23 cellular contexts compared by ENCODE assay signal in the genomic region with DNA sequence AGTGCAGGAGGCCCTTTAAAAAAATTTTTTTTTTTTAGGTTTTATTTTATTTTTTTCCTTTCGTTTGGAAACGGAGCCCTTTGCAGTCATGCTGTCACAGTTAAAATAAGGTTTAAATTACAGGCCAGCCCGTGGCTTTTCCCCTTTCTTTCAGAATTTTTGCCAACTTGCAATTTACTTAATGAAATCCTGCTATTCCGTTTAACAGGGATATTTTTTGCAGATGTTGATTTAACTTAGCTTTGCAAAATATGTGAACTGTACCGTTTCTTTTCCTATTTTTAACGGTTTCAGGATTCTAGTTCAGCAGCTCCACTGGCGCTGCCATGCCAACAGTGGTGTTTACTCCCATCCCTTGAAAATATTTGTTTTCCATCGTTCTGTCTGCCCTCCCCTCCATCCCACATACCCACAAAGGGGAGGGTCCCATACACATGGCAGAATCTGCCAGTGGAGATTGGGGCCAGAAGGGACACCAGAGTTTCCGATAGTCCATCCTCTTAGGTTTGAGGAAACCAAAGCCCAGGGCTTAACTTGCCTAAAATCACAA. TPM values are rescaled to one million over a fixed set of nuclear protein-coding genes. Genes with fewer than 3 reads are reported as not detected.
DNase-seq lines count a peak whose midpoint lies in the region; ATAC-seq and TF ChIP-seq lines count a peak whose summit lies in the region.
"Had no signal": no experiment of that assay in that cellular context is flagged by ENCODE, and none has a peak within 500 bp of the region (broad histone marks: within the 10 kb centered on the region; RNA-seq: fewer than 3 reads in every experiment).

No MANE protein-coding gene starts in this region.

- H3K4me1 Mint-ChIP-seq in nephron (peaks cover 61% of the 10 kb centered on the region), T-helper 17 cell (peaks cover 5% of the 10 kb centered on the region)
- H3K4me1 Mint-ChIP-seq: activated CD4-positive, alpha-beta T cell treated with anti-CD3 and anti-CD28 coated beads, Interleukin-2, amount 10 ng/mL, durations not matched to agents 7 days and 5 days; central memory CD8-positive, alpha-beta T cell; natural killer cell had no signal

- intact Hi-C loops in thyroid gland (cut with DNase I) = no loop called here

- DNase-seq in NT2/D1 (ENCODE audit: low read depth, low spot score) (no peak), coronary artery (ENCODE audit: low spot score) (no peak), thyroid gland (no peak), T-helper 17 cell (no peak), HuH-7.5 (ENCODE audit: low spot score) (no peak)
- DNase-seq: activated CD4-positive, alpha-beta T cell treated with anti-CD3 and anti-CD28 coated beads, Interleukin-2, amount 10 ng/mL, durations not matched to agents 7 days and 5 days; activated T-cell treated with anti-CD3 and anti-CD28 coated beads, Interleukin-2, amount 50 U/mL, for 72 hours; anterior cingulate cortex; EL; foreskin melanocyte; natural killer cell; NCI-H446; NCI-H82 had no signal

- no peak for TF ChIP-seq CTCF in coronary artery (IDR thresholded peaks at IDR 0.05)
- no peak for TF ChIP-seq CTCF in nephron (IDR thresholded peaks at IDR 0.05; ENCODE audit: unreplicated experiment in 3 of 3)
- TF ChIP-seq CTCF in thyroid gland (IDR thresholded peaks at IDR 0.05) = no peak

- ATAC-seq in T-helper 17 cell (no peak), GM18867 (IDR thresholded peaks at IDR 0.05; ENCODE audit: unreplicated experiment) (no peak)
- ATAC-seq: activated T-cell treated with anti-CD3 and anti-CD28 coated beads, Interleukin-2, amount 50 U/mL, for 72 hours; HCT116; left lobe of liver; natural killer cell had no signal

- peak overlapping the region; percentile 8 for H3K9ac ChIP-seq in NT2/D1 (ENCODE audit: insufficient read length, low read depth)
- H3K9ac ChIP-seq: parathyroid adenoma had no signal

- H3K27me3 ChIP-seq in NT2/D1 (ENCODE audit: insufficient read depth, insufficient read length) = no peaks in the 10 kb centered on the region
- H3K27me3 ChIP-seq in thyroid gland = no peaks in the 10 kb centered on the region

- H3K4me3 ChIP-seq in NT2/D1 (ENCODE audit: insufficient read length, low read depth) = no peak overlapping the region
- H3K4me3 ChIP-seq in coronary artery = peak overlapping the region; percentile 37
- H3K4me3 ChIP-seq in thyroid gland (replicated peaks in 1 of 3) = no peak overlapping the region

- H3K36me3 Mint-ChIP-seq in nephron (ENCODE audit: low read depth) (peaks cover 40% of the 10 kb centered on the region), T-helper 17 cell (ENCODE audit: low read depth) (no peaks in the 10 kb centered on the region)
- H3K36me3 Mint-ChIP-seq: natural killer cell had no signal

- H3K27me3 Mint-ChIP-seq in nephron (ENCODE audit: low read depth) (no peaks in the 10 kb centered on the region), T-helper 17 cell (peaks cover 45% of the 10 kb centered on the region)
- H3K27me3 Mint-ChIP-seq: activated naive CD4-positive, alpha-beta T cell treated with anti-CD3 and anti-CD28 coated beads, Interleukin-2, amount 50 U/mL, for 24 hours had no signal

- TF ChIP-seq POLR2A in thyroid gland (IDR thresholded peaks at IDR 0.05) = no peak

- peak overlapping the region; percentile 60 to 93 for H3K27ac ChIP-seq in coronary artery
- H3K27ac ChIP-seq in thyroid gland = peak overlapping the region; percentile 36 to 92 (median 89)
- H3K27ac ChIP-seq: VCaP had no signal

- H3K4me1 ChIP-seq in NT2/D1 (ENCODE audit: insufficient read depth, insufficient read length) (peaks cover 19% of the 10 kb centered on the region), thyroid gland (peaks cover 67 to 97% of the 10 kb centered on the region in 2 donors)
- H3K4me1 ChIP-seq: parathyroid adenoma had no signal

- 49 to 65% methylated on average over 9 of the region's 9 CpGs for WGBS in thyroid gland, 2 donors

- H3K27ac Mint-ChIP-seq in nephron = peak overlapping the region; percentile 85 to 92 (median 88)
- H3K27ac Mint-ChIP-seq in T-helper 17 cell = no peak overlapping the region
- H3K27ac Mint-ChIP-seq: activated CD4-positive, alpha-beta T cell treated with anti-CD3 and anti-CD28 coated beads, Interleukin-2, amount 10 ng/mL, durations not matched to agents 7 days and 5 days; activated naive CD4-positive, alpha-beta T cell treated with anti-CD3 and anti-CD28 coated beads, Interleukin-2, amount 50 U/mL, for 24 hours; activated T-cell treated with anti-CD3 and anti-CD28 coated beads, Interleukin-2, amount 50 U/mL, for 72 hours; IgD-negative memory B cell; natural killer cell had no signal

- peaks cover 5% of the 10 kb centered on the region for H3K9me3 Mint-ChIP-seq in nephron
- H3K9me3 Mint-ChIP-seq: activated naive CD4-positive, alpha-beta T cell treated with anti-CD3 and anti-CD28 coated beads, Interleukin-2, amount 50 U/mL, for 24 hours had no signal

- H3K4me3 Mint-ChIP-seq in nephron (peak overlapping the region; percentile 8 to 20 (median 19)), T-helper 17 cell (no peak overlapping the region)
- H3K4me3 Mint-ChIP-seq: activated CD4-positive, alpha-beta T cell treated with anti-CD3 and anti-CD28 coated beads, Interleukin-2, amount 10 ng/mL, durations not matched to agents 7 days and 5 days; activated naive CD4-positive, alpha-beta T cell treated with anti-CD3 and anti-CD28 coated beads, Interleukin-2, amount 50 U/mL, for 24 hours; activated T-cell treated with anti-CD3 and anti-CD28 coated beads, Interleukin-2, amount 50 U/mL, for 72 hours; central memory CD8-positive, alpha-beta T cell; IgD-negative memory B cell; natural killer cell had no signal

- H3K36me3 ChIP-seq in NT2/D1 (ENCODE audit: insufficient read depth, insufficient read length, low read length) = peaks cover 68% of the 10 kb centered on the region
- no peaks in the 10 kb centered on the region for H3K36me3 ChIP-seq in thyroid gland

- H3K9me3 ChIP-seq in NT2/D1 (ENCODE audit: insufficient read depth, low read length) (peaks cover 28% of the 10 kb centered on the region), thyroid gland (no peaks in the 10 kb centered on the region), T-helper 17 cell (ENCODE audit: control insufficient read depth, low read length, poor library complexity, severe bottlenecking) (no peaks in the 10 kb centered on the region)

RNA-seq across cellular contexts. Expression of gene SMAD6, which starts 54.3 kb away (rescaled TPM):
- total RNA-seq in thyroid gland (100 to 1,000 TPM in 1 of 4 donors, 10 to 100 TPM in 3; 59.3 to 118 (median 62.3) TPM), T-helper 17 cell (under 1 TPM in 1 of 2 donors, not detected in 1; 0.10 TPM)
- total RNA-seq: MCF 10A had no signal

Comparison
In these comparisons a context has a peak if more than half of its experiments do, and no peak if none do; other contexts are left out.
1. RNA of gene SMAD6, which starts 54.3 kb away (total RNA-seq): 59.3 to 118 TPM in thyroid gland; 0.10 TPM in T-helper 17 cell; every median in the first group is over 10 times any median in the second.